32 cellular contexts compared by ENCODE assay signal in genomic region chr1:205259998-205260397, GRCh38. TPM values are rescaled to one million over a fixed set of nuclear protein-coding genes. Genes with fewer than 3 reads are reported as not detected.
DNase-seq lines count a peak whose midpoint lies in the region; ATAC-seq and TF ChIP-seq lines count a peak whose summit lies in the region.
"Had no signal": no experiment of that assay in that cellular context is flagged by ENCODE, and none has a peak within 500 bp of the region (broad histone marks: within the 10 kb centered on the region; RNA-seq: fewer than 3 reads in every experiment).

No MANE protein-coding gene starts in this region.

- peaks cover 43% of the 10 kb centered on the region for H3K4me1 ChIP-seq in MM.1S (ENCODE audit: low read length)
- peaks cover 14% of the 10 kb centered on the region for H3K4me1 ChIP-seq in testis
- H3K4me1 ChIP-seq in naive thymus-derived CD4-positive, alpha-beta T cell (ENCODE audit: control insufficient read depth in 2 of 2, insufficient read depth in 2 of 2, low read length in 2 of 2), result no peaks in the 10 kb centered on the region
- peaks cover 33 to 56% (median 43%) of the 10 kb centered on the region in 4 donors for H3K4me1 ChIP-seq in esophagus muscularis mucosa

- peaks cover 0 to 25% (median 7%) of the 10 kb centered on the region in 7 donors for H3K4me1 Mint-ChIP-seq in naive thymus-derived CD4-positive, alpha-beta T cell

- CTCF ChIA-PET in naive thymus-derived CD4-positive, alpha-beta T cell (lab: Charles Lee), result interaction anchor here (0.8 to 3.6 kb wide), 6 partner anchors 13 to 287 kb away, joined by 3 to 12 read pairs (median 4); partner anchors contain the start of gene TMCC2

- no peak overlapping the region for H3K4me3 ChIP-seq in MM.1S (ENCODE audit: low read length)
- H3K4me3 ChIP-seq in testis, result no peak overlapping the region
- no peak overlapping the region for H3K4me3 ChIP-seq in naive thymus-derived CD4-positive, alpha-beta T cell (ENCODE audit: low read length)
- H3K4me3 ChIP-seq in esophagus muscularis mucosa, result no peak overlapping the region
- H3K4me3 ChIP-seq: ascending aorta, lung, thyroid gland had no signal

- H3K9me3 ChIP-seq in MM.1S (replicated peaks; ENCODE audit: insufficient read depth, low read length), result no peaks in the 10 kb centered on the region
- H3K9me3 ChIP-seq in testis, result no peaks in the 10 kb centered on the region
- no peaks in the 10 kb centered on the region for H3K9me3 ChIP-seq in naive thymus-derived CD4-positive, alpha-beta T cell (ENCODE audit: control insufficient read depth in 2 of 3, low read length in 3 of 3)
- H3K9me3 ChIP-seq in esophagus muscularis mucosa, result no peaks in the 10 kb centered on the region
- H3K9me3 ChIP-seq: ascending aorta, BE2C, thyroid gland had no signal

- H3K9ac ChIP-seq in MM.1S (ENCODE audit: low read length), result no peak overlapping the region
- H3K9ac ChIP-seq: parathyroid adenoma had no signal

- H4K20me1 ChIP-seq in MM.1S (ENCODE audit: insufficient read depth, low read length), result no peaks in the 10 kb centered on the region

- POLR2A ChIA-PET in naive thymus-derived CD4-positive, alpha-beta T cell (lab: Charles Lee), result interaction anchor here (0.6 kb wide), 1 partner anchor 347 kb away, joined by 3 read pairs; no protein-coding TSS in a partner anchor

- intact Hi-C loops in testis (cut with DNase I; ENCODE audit: low total_unique reads), result loop anchor here (10.0 kb wide), 1 partner anchor 265 kb away; no protein-coding TSS in a partner anchor
- intact Hi-C loops in naive thymus-derived CD4-positive, alpha-beta T cell (cut with micrococcal nuclease), result loop anchor here (5.0 kb wide), 2 partner anchors 88 to 118 kb away; no protein-coding TSS in a partner anchor
- intact Hi-C loops in esophagus muscularis mucosa (cut with DNase I), result loop anchor here (5.0 kb wide), 2 partner anchors 38 to 273 kb away; no protein-coding TSS in a partner anchor

- no peak overlapping the region for H3K4me3 Mint-ChIP-seq in naive thymus-derived CD4-positive, alpha-beta T cell
- H3K4me3 Mint-ChIP-seq: activated CD8-positive, alpha-beta memory T cell treated with anti-CD3 and anti-CD28 coated beads, Interleukin-2, amount 10 ng/mL, durations not matched to agents 7 days and 5 days; activated naive CD8-positive, alpha-beta T cell treated with anti-CD3 and anti-CD28 coated beads, Interleukin-2, amount 10 ng/mL, durations not matched to agents 7 days and 5 days; activated T-cell treated with anti-CD3 and anti-CD28 coated beads, Interleukin-2, amount 50 U/mL, for 4 hours; CD8-positive, alpha-beta memory T cell; neural crest cell; stimulated activated naive CD8-positive, alpha-beta T cell treated with anti-CD3 and anti-CD28 coated beads, Interleukin-15, Interleukin-2, amounts not matched to agents 100 ng/mL and 50 ng/mL, for 24 hours had no signal

- no peaks in the 10 kb centered on the region for H3K9me2 ChIP-seq in MM.1S (replicated peaks; ENCODE audit: insufficient read depth, low read length)

- 67 to 89% methylated on average over 1 of the region's 1 CpG for WGBS in testis, 2 donors
- WGBS in esophagus muscularis mucosa, result 75% methylated on average over 1 of the region's 1 CpG

- no peak overlapping the region for H2AFZ ChIP-seq in MM.1S (ENCODE audit: low read length)
- H2AFZ ChIP-seq: parathyroid adenoma had no signal

- TF ChIP-seq EP300 in esophagus muscularis mucosa (IDR thresholded peaks at IDR 0.05), result no peak

- H3K27me3 ChIP-seq in MM.1S (replicated peaks; ENCODE audit: insufficient read depth, low read length) (no peaks in the 10 kb centered on the region), layer of hippocampus (ENCODE audit: control insufficient read depth, insufficient read depth, low read length) (no peaks in the 10 kb centered on the region), testis (no peaks in the 10 kb centered on the region), esophagus muscularis mucosa (no peaks in the 10 kb centered on the region)
- no peaks in the 10 kb centered on the region for H3K27me3 ChIP-seq in naive thymus-derived CD4-positive, alpha-beta T cell (ENCODE audit: control insufficient read depth in 2 of 2, insufficient read depth in 2 of 2, low read length in 2 of 2)
- H3K27me3 ChIP-seq: ascending aorta, BE2C, foreskin keratinocyte, thyroid gland had no signal

- peaks cover 11% of the 10 kb centered on the region; the same call in 1 of the 2 replicates for H3F3A ChIP-seq in MM.1S (ENCODE audit: insufficient read depth, low read length)

- TF ChIP-seq POLR2A in testis (IDR thresholded peaks at IDR 0.05) (no peak), esophagus muscularis mucosa (IDR thresholded peaks at IDR 0.05; ENCODE audit: low read depth) (no peak)

- TF ChIP-seq CTCF in MM.1S (IDR thresholded peaks at IDR 0.05; ENCODE audit: low read length), result no peak
- TF ChIP-seq CTCF in testis (IDR thresholded peaks at IDR 0.05), result no peak
- TF ChIP-seq CTCF in esophagus muscularis mucosa (IDR thresholded peaks at IDR 0.05), result no peak

- no peak overlapping the region for H3K27ac Mint-ChIP-seq in naive thymus-derived CD4-positive, alpha-beta T cell
- H3K27ac Mint-ChIP-seq: activated CD8-positive, alpha-beta memory T cell treated with anti-CD3 and anti-CD28 coated beads, Interleukin-2, amount 10 ng/mL, durations not matched to agents 7 days and 5 days; activated naive CD8-positive, alpha-beta T cell treated with anti-CD3 and anti-CD28 coated beads, Interleukin-2, amount 10 ng/mL, durations not matched to agents 7 days and 5 days; stimulated activated naive CD8-positive, alpha-beta T cell treated with anti-CD3 and anti-CD28 coated beads, Interleukin-15, Interleukin-2, amounts not matched to agents 100 ng/mL and 50 ng/mL, for 24 hours had no signal

- H3K27me3 Mint-ChIP-seq in naive thymus-derived CD4-positive, alpha-beta T cell, result no peaks in the 10 kb centered on the region
- H3K27me3 Mint-ChIP-seq: activated CD8-positive, alpha-beta memory T cell treated with anti-CD3 and anti-CD28 coated beads, Interleukin-2, amount 10 ng/mL, durations not matched to agents 7 days and 5 days; activated naive CD8-positive, alpha-beta T cell treated with anti-CD3 and anti-CD28 coated beads, Interleukin-2, amount 10 ng/mL, durations not matched to agents 7 days and 5 days had no signal

- H3K27ac ChIP-seq in MM.1S (ENCODE audit: low read length) (no peak overlapping the region), angular gyrus (ENCODE audit: low read depth, low read length) (peak overlapping the region; percentile 97), layer of hippocampus (ENCODE audit: low read depth, low read length) (peak overlapping the region; percentile 93), substantia nigra (ENCODE audit: low read depth, low read length, poor library complexity, severe bottlenecking) (peak overlapping the region; percentile 96), testis (no peak overlapping the region), esophagus muscularis mucosa (replicated peaks in 1 of 4) (no peak overlapping the region)
- H3K27ac ChIP-seq in naive thymus-derived CD4-positive, alpha-beta T cell (ENCODE audit: low read depth, low read length), result no peak overlapping the region
- H3K27ac ChIP-seq: ascending aorta, HL-60, parathyroid adenoma, thyroid gland, VCaP had no signal

- H3K9me3 Mint-ChIP-seq in naive thymus-derived CD4-positive, alpha-beta T cell, result no peaks in the 10 kb centered on the region
- H3K9me3 Mint-ChIP-seq: activated naive CD8-positive, alpha-beta T cell treated with anti-CD3 and anti-CD28 coated beads, Interleukin-2, amount 10 ng/mL, durations not matched to agents 7 days and 5 days; activated T-cell treated with anti-CD3 and anti-CD28 coated beads, Interleukin-2, amount 50 U/mL, for 4 hours; CD8-positive, alpha-beta memory T cell; neural crest cell; stimulated activated naive CD8-positive, alpha-beta T cell treated with anti-CD3 and anti-CD28 coated beads, Interleukin-15, Interleukin-2, amounts not matched to agents 100 ng/mL and 50 ng/mL, for 24 hours had no signal

- H3K36me3 Mint-ChIP-seq in naive thymus-derived CD4-positive, alpha-beta T cell, result no peaks in the 10 kb centered on the region
- H3K36me3 Mint-ChIP-seq: activated CD8-positive, alpha-beta memory T cell treated with anti-CD3 and anti-CD28 coated beads, Interleukin-2, amount 10 ng/mL, durations not matched to agents 7 days and 5 days; activated naive CD8-positive, alpha-beta T cell treated with anti-CD3 and anti-CD28 coated beads, Interleukin-2, amount 10 ng/mL, durations not matched to agents 7 days and 5 days; CD8-positive, alpha-beta memory T cell had no signal

- H3K4me2 ChIP-seq in MM.1S (ENCODE audit: low read depth, low read length), result peak overlapping the region; percentile 53

- H3K36me3 ChIP-seq in MM.1S (replicated peaks; ENCODE audit: insufficient read depth, low read length), result no peaks in the 10 kb centered on the region
- H3K36me3 ChIP-seq in testis (ENCODE audit: low read depth, missing control alignments), result no peaks in the 10 kb centered on the region
- no peaks in the 10 kb centered on the region for H3K36me3 ChIP-seq in naive thymus-derived CD4-positive, alpha-beta T cell (ENCODE audit: control insufficient read depth in 2 of 3, insufficient read depth in 3 of 3, low read length in 3 of 3)
- H3K36me3 ChIP-seq in esophagus muscularis mucosa, result no peaks in the 10 kb centered on the region
- H3K36me3 ChIP-seq: ascending aorta, BE2C, thyroid gland had no signal

- ATAC-seq in naive thymus-derived CD4-positive, alpha-beta T cell, result no peak
- ATAC-seq: activated CD8-positive, alpha-beta memory T cell treated with anti-CD3 and anti-CD28 coated beads, Interleukin-2, amount 10 ng/mL, durations not matched to agents 7 days and 5 days; activated T-cell treated with anti-CD3 and anti-CD28 coated beads, Interleukin-2, amount 50 U/mL, for 4 hours; foreskin keratinocyte had no signal

- DNase-seq in MM.1S (no peak), substantia nigra (lab: John Stamatoyannopoulos, UW) (no peak), testis (no peak), esophagus muscularis mucosa (ENCODE audit: extremely low spot score) (no peak)
- DNase-seq in naive thymus-derived CD4-positive, alpha-beta T cell, result no peak
- DNase-seq: activated CD4-positive, alpha-beta T cell treated with anti-CD3 and anti-CD28 coated beads for 4 hours; activated CD8-positive, alpha-beta memory T cell treated with anti-CD3 and anti-CD28 coated beads, Interleukin-2, amount 10 ng/mL, durations not matched to agents 7 days and 5 days; activated gamma-delta T cell; activated naive CD8-positive, alpha-beta T cell treated with anti-CD3 and anti-CD28 coated beads, Interleukin-2, amount 10 ng/mL, durations not matched to agents 7 days and 5 days; activated T-cell treated with anti-CD3 and anti-CD28 coated beads, Interleukin-2, amount 50 U/mL, for 4 hours; BE2C; CD8-positive, alpha-beta memory T cell; cortex of kidney; KG1; kidney glomerular epithelial cell; NCI-H1930; NCI-H526; SIG-M5; stimulated activated CD4-positive, alpha-beta T cell treated with anti-CD3 and anti-CD28 coated beads, Interleukin-2, amount 100 ng/mL, for 24 hours; SW 1271; T1000; thyroid gland had no signal

- H3K79me2 ChIP-seq in MM.1S (ENCODE audit: low read length), result peaks cover 69% of the 10 kb centered on the region

RNA-seq across cellular contexts. Expression of gene TMCC2, which starts 32.3 kb away (rescaled TPM):
- 10 to 100 TPM; 12.1 to 14.7 TPM for total RNA-seq in testis
- polyA plus RNA-seq in testis (ENCODE audit: insufficient read depth, low read depth, low replicate concordance), result 8.5 TPM
- 1 to 10 TPM; 1.1 to 3.6 (median 1.8) TPM for total RNA-seq in naive thymus-derived CD4-positive, alpha-beta T cell
- under 1 TPM; 0.30 to 0.38 TPM for polyA plus RNA-seq in naive thymus-derived CD4-positive, alpha-beta T cell
- 1 to 10 TPM; 4.1 to 8.2 (median 5.9) TPM for total RNA-seq in esophagus muscularis mucosa

RNA-seq across cellular contexts. Expression of gene DSTYK, which starts 48.5 kb away (rescaled TPM):
- total RNA-seq in testis (10 to 100 TPM; 15.2 to 17.2 TPM), esophagus muscularis mucosa (10 to 100 TPM; 12.0 to 16.1 (median 13.9) TPM)
- 15.4 TPM for polyA plus RNA-seq in testis (ENCODE audit: insufficient read depth, low read depth, low replicate concordance)
- total RNA-seq in naive thymus-derived CD4-positive, alpha-beta T cell, result 10 to 100 TPM; 11.3 to 18.5 (median 15.2) TPM
- polyA plus RNA-seq in naive thymus-derived CD4-positive, alpha-beta T cell, result 1 to 10 TPM; 6.4 to 9.5 TPM

Comparison
In these comparisons a context has a peak if more than half of its experiments do, and no peak if none do; other contexts are left out.
1. H3K27ac ChIP-seq: peak in angular gyrus (single experiment), layer of hippocampus (single experiment) and substantia nigra (single experiment); none in MM.1S (single experiment), testis (0 of 2), naive thymus-derived CD4-positive, alpha-beta T cell (single experiment) and esophagus muscularis mucosa (0 of 4).